ENCODE assay signal across 8 cellular contexts in the genomic region with DNA sequence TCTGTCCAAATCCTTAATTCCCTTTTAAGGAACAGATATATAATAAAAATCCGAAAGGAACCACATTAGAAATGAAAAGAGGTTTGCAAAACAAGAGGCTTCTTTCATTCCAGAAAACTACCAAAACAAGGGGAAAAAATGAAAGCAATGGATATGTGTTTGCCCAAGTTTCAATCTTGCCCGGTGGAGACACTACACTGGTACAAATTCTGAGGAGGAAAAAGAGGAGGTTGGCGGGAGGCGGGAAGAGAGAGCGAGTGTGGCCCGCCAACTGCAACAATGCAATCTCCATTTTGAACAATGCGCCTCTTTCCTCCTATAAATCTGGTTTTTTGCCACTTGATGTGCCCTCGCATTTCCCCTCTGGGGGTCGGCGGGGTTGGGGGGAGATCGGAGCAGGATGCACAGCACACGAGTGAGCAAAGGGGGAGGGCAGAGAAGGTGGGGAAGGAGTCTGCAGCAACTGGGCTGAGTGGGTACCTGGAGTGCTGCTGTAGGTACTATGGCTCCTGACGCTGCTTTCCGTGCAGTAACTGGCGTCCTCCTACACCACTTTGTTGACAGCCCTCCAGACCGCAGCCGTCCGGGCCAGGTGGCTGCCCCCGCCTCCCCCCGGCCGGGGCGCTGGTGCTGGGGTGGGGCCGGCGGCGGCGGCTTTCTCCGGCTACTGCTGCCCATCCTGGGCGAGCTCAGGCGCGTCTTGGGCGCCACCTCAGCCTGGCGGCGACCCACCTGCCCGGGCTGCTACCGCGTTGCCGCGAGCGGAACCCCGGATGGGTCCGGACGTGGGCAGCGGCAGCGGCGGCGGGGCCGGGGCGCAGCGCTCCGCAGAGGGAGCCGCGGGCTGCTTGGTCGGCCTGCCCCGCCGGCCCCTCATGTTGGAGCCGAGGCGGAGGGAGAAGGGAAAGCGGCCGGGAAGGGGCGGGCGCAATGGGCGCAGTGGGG.
DNase-seq lines count a peak whose midpoint lies in the region; ATAC-seq and TF ChIP-seq lines count a peak whose summit lies in the region.

No MANE protein-coding gene starts in this region.

- BruUV-seq in Calu3 (replicated peaks; lab: Mats Ljungman, UMichigan), result no TSS peak

- ATAC-seq in GM21786 (IDR thresholded peaks at IDR 0.05; ENCODE audit: unreplicated experiment), result peak; percentile 41

- no peaks in the 10 kb centered on the region for H3K9me3 ChIP-seq in KOPT-K1 (ENCODE audit: insufficient read depth, low read length, poor library complexity, severe bottlenecking)
- H3K9me3 ChIP-seq in neutrophil, result no peaks in the 10 kb centered on the region
- peaks cover 2% of the 10 kb centered on the region for H3K9me3 ChIP-seq in thymus (ENCODE audit: control insufficient read depth)

- no peaks in the 10 kb centered on the region for H3K27me3 Mint-ChIP-seq in Calu3 (ENCODE audit: unreplicated experiment)

- peaks cover 18% of the 10 kb centered on the region for H3K4me1 Mint-ChIP-seq in Calu3 (ENCODE audit: low read depth, unreplicated experiment)

- TF ChIP-seq CTCF in Calu3 (IDR thresholded peaks at IDR 0.05; ENCODE audit: unreplicated experiment), result no peak
- TF ChIP-seq CTCF in foreskin fibroblast (IDR thresholded peaks at IDR 0.05; ENCODE audit: low read depth, low read length), result no peak
- TF ChIP-seq CTCF in neutrophil (IDR thresholded peaks at IDR 0.05), result peak; percentile 9

- H3K36me3 ChIP-seq in KOPT-K1 (ENCODE audit: insufficient read depth, low read length), result peaks cover 35% of the 10 kb centered on the region
- no peaks in the 10 kb centered on the region for H3K36me3 ChIP-seq in neutrophil
- peaks cover 7% of the 10 kb centered on the region for H3K36me3 ChIP-seq in thymus (ENCODE audit: control insufficient read depth, insufficient read depth)

- H3K27ac Mint-ChIP-seq in Calu3 (ENCODE audit: unreplicated experiment), result peak overlapping the region; percentile 78

- H3K4me3 ChIP-seq in foreskin fibroblast (ENCODE audit: low read depth in 1 of 2, low read length in 2 of 2), result peak overlapping the region; percentile 58 to 77
- peak overlapping the region; percentile 67 to 86 for H3K4me3 ChIP-seq in neutrophil (ENCODE audit: low read depth in 1 of 2, low read length in 1 of 2)
- H3K4me3 ChIP-seq in thymus (ENCODE audit: low read length), result peak overlapping the region; percentile 89

- H3K27me3 ChIP-seq in neutrophil, result no peaks in the 10 kb centered on the region
- no peaks in the 10 kb centered on the region for H3K27me3 ChIP-seq in thymus (ENCODE audit: control insufficient read depth, insufficient read depth)

- DNase-seq in Calu3 (peak; percentile 82), foreskin fibroblast (peak; percentile 17 to 66), NCI-H526 (lab: John Stamatoyannopoulos, UW) (no peak)
- DNase-seq in activated T-cell treated with anti-CD3 and anti-CD28 coated beads, Interleukin-2, amount 50 U/mL, for 48 hours, result peak; percentile 80 to 84

- peak overlapping the region; percentile 81 for H3K4me3 Mint-ChIP-seq in Calu3 (ENCODE audit: low read depth, unreplicated experiment)

- H3K27ac ChIP-seq in KOPT-K1 (ENCODE audit: low read depth, low read length, poor library complexity, severe bottlenecking), result peak overlapping the region; percentile 98
- H3K27ac ChIP-seq in neutrophil, result peak overlapping the region; percentile 90
- H3K27ac ChIP-seq in thymus (ENCODE audit: low read depth), result peak overlapping the region; percentile 98

- intact Hi-C loops in Calu3 (cut with micrococcal nuclease; ENCODE audit: unreplicated experiment), result loop anchor here (5.0 kb wide), 1 partner anchor 678 kb away; no protein-coding TSS in a partner anchor

- no peaks in the 10 kb centered on the region for H3K9me3 Mint-ChIP-seq in Calu3 (ENCODE audit: low read depth, unreplicated experiment)

- under 1% methylated on average over 62 of the region's 62 CpGs for WGBS in thymus

- peaks cover 43% of the 10 kb centered on the region for H3K36me3 Mint-ChIP-seq in Calu3 (ENCODE audit: insufficient read depth, unreplicated experiment)

- CTCF ChIA-PET in Calu3 (lab: Charles Lee), result interaction anchor here (0.6 kb wide), 1 partner anchor 318 kb away, joined by 6 read pairs; no protein-coding TSS in a partner anchor

- peaks cover 26 to 40% of the 10 kb centered on the region in 2 experiments for H3K4me1 ChIP-seq in neutrophil (ENCODE audit: control insufficient read depth in 1 of 2, insufficient read depth in 1 of 2, low read depth in 1 of 2, low read length in 1 of 2)
- H3K4me1 ChIP-seq in thymus (ENCODE audit: control insufficient read depth, insufficient read depth, low read length), result peaks cover 16% of the 10 kb centered on the region

Comparison
In these comparisons a context has a peak if more than half of its experiments do, and no peak if none do; other contexts are left out.
1. DNase-seq: peak in Calu3 (single experiment), activated T-cell treated with anti-CD3 and anti-CD28 coated beads, Interleukin-2, amount 50 U/mL, for 48 hours (2 of 2) and foreskin fibroblast (2 of 2); none in NCI-H526 (0 of 2).
2. Peak in every context shown above with its lines, with median percentiles within 50 percentile points of each other: H3K27ac ChIP-seq and H3K4me3 ChIP-seq.